ENCODE assay signal across 10 cellular contexts in the genomic region with DNA sequence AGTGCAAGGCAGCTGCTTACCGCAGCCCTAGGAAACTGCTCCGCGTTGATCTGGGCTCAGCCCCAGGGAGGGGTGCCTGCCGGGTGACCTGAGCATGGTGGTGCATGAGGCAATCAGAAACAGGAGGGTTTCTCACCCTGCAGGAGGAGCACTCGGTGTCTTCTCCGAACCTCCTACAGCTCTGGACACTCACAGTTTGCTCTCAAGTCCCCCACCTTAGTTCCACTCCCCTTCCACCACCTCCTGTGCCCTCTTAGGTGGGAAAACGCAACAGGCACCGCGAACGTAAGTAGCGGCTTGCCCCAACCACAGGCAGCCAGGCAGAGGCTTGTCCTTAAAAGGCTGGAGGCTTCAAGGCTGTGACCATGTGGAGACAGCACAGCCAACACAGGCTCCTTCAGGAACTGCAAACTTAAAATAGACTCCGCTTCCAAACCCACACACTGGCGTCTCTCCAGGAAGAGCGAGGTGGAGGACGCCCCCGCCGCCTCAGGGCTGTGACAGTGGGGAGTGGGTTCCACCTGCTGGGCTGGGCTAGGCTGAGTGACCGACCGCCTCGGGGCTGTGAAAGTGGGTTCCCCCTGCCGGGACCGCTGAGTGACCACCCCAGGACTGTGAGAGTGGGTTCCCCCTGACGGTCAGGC.
A peak's percentile ranks its signal among the peaks of the same experiment; 100 is the strongest.
DNase-seq lines count a peak whose midpoint lies in the region; ATAC-seq, FAIRE-seq and TF ChIP-seq lines count a peak whose summit lies in the region.
"Had no signal": no experiment of that assay in that cellular context is flagged by ENCODE, and none has a peak within 500 bp of the region (broad histone marks: within the 10 kb centered on the region; RNA-seq: fewer than 3 reads in every experiment).

No MANE protein-coding gene starts in this region.

- no peak for FAIRE-seq in HepG2 (lab: Jason Lieb, UNC)

- H4K20me1 ChIP-seq in HepG2 (ENCODE audit: insufficient read depth, low read length) = no peaks in the 10 kb centered on the region

- H3K4me3 ChIP-seq in HEK293 (ENCODE audit: low read depth, low read length) (no peak overlapping the region), esophagus muscularis mucosa (peak overlapping the region; percentile 9 to 38 (median 22)), HepG2 (replicated peaks in 1 of 3; ENCODE audit: insufficient read depth in 1 of 3, low read depth in 2 of 3, low read length in 3 of 3) (no peak overlapping the region), stomach (no peak overlapping the region), suprapubic skin (no peak overlapping the region)

- TF ChIP-seq CTCF in HEK293 (tag by site-specific recombination; IDR thresholded peaks at IDR 0.05) (no peak), esophagus muscularis mucosa (IDR thresholded peaks at IDR 0.05) (peak in 1 of 3 experiments; percentile 4), HepG2 (CRISPR knock-in tag; IDR thresholded peaks at IDR 0.05) (no peak), stomach (IDR thresholded peaks at IDR 0.05) (no peak), suprapubic skin (IDR thresholded peaks at IDR 0.05) (no peak)

- H3K27me3 ChIP-seq in esophagus muscularis mucosa = no peaks in the 10 kb centered on the region
- H3K27me3 ChIP-seq in HepG2 (ENCODE audit: control insufficient read depth in 1 of 2, insufficient read depth in 2 of 2, low read length in 2 of 2) = no peaks in the 10 kb centered on the region
- H3K27me3 ChIP-seq in stomach = no peaks in the 10 kb centered on the region
- no peaks in the 10 kb centered on the region for H3K27me3 ChIP-seq in suprapubic skin

- intact Hi-C loops in esophagus muscularis mucosa (cut with DNase I) (no loop called here), HepG2 (cut with micrococcal nuclease; ENCODE audit: unreplicated experiment) (no loop called here), stomach (cut with DNase I; ENCODE audit: low total_unique reads) (no loop called here)

- H3K9ac ChIP-seq in HepG2 (ENCODE audit: insufficient read depth, low read depth, low read length) = no peak overlapping the region

- H3K36me3 ChIP-seq in HEK293 (ENCODE audit: control insufficient read depth in 2 of 2, insufficient read depth in 1 of 2, low read length in 2 of 2) (peaks cover 0 to 37% of the 10 kb centered on the region in 2 experiments; a peak in 1 of 3 replicates), esophagus muscularis mucosa (peaks cover 0 to 19% (median 11%) of the 10 kb centered on the region in 4 donors), HepG2 (replicated peaks in 1 of 2; ENCODE audit: control insufficient read depth in 1 of 2, insufficient read depth in 2 of 2, low read length in 2 of 2) (peaks cover 7 to 17% of the 10 kb centered on the region in 2 experiments; a peak in 3 of 5 replicates), stomach (peaks cover 0 to 45% (median 28%) of the 10 kb centered on the region in 4 donors), suprapubic skin (peaks cover 6% of the 10 kb centered on the region)

- DNase-seq in esophagus muscularis mucosa (ENCODE audit: extremely low spot score) (no peak), HepG2 (ENCODE audit: low spot score) (no peak), stomach (no peak), suprapubic skin (ENCODE audit: low spot score in 2 of 2) (no peak)
- DNase-seq in stimulated activated CD4-positive, alpha-beta T cell treated with anti-CD3 and anti-CD28 coated beads, Interleukin-12 subunit alpha, Interleukin-12 subunit beta, amount 100 ng/mL, for 4 hours = no peak
- DNase-seq in stimulated activated CD4-positive, alpha-beta T cell treated with anti-CD3 and anti-CD28 coated beads, Interleukin-4, amount 100 ng/mL, for 1 hour = no peak
- DNase-seq: activated CD8-positive, alpha-beta memory T cell treated with anti-CD3 and anti-CD28 coated beads, Interleukin-2, amount 50 U/mL, for 48 hours; erythroblast had no signal

- H3K27ac ChIP-seq in HEK293 (ENCODE audit: extremely low read depth, low read depth, low read length) (no peak overlapping the region), esophagus muscularis mucosa (replicated peaks in 1 of 4) (peak overlapping the region; percentile 83 to 91 (median 86)), HepG2 (ENCODE audit: extremely low read length, insufficient read depth, low read length) (no peak overlapping the region), stomach (peak overlapping the region in 4 of 5 donors; percentile 38 to 89 (median 69)), suprapubic skin (no peak overlapping the region)

- TF ChIP-seq RAD21 in HepG2 (CRISPR knock-in tag; IDR thresholded peaks at IDR 0.05) = no peak

- H2AFZ ChIP-seq in HepG2 (ENCODE audit: low read length) = no peak overlapping the region

- no peaks in the 10 kb centered on the region for H3K79me2 ChIP-seq in HepG2 (ENCODE audit: insufficient read depth, low read length)

- WGBS in esophagus muscularis mucosa = 37% methylated on average over 12 of the region's 23 CpGs
- 99% methylated on average over 17 of the region's 23 CpGs for WGBS in HepG2 (ENCODE audit: low lambda C conversion rate)
- 63 to 77% (median 71%) methylated on average over 14 to 23 of the region's 23 CpGs for WGBS in stomach, 5 donors
- 24% methylated on average over 15 of the region's 23 CpGs for WGBS in suprapubic skin

- POLR2A ChIA-PET in HEK293 (lab: Yijun Ruan, JAX) = no interaction called here
- POLR2A ChIA-PET in HepG2 (lab: Yijun Ruan, JAX) = no interaction called here

- in situ Hi-C loops in HepG2 (cut with HindIII; ENCODE audit: extremely low pct_ligation_motif_present, low pct_unique_long_range_greater_than_20kb) = no loop called here

- H3K4me1 ChIP-seq in HEK293 (ENCODE audit: control insufficient read depth, insufficient read depth, low read length) = no peaks in the 10 kb centered on the region
- peaks cover 45 to 66% (median 52%) of the 10 kb centered on the region in 4 donors for H3K4me1 ChIP-seq in esophagus muscularis mucosa
- H3K4me1 ChIP-seq in HepG2 (ENCODE audit: insufficient read depth, low read length) = no peaks in the 10 kb centered on the region
- peaks cover 0 to 36% (median 20%) of the 10 kb centered on the region in 4 donors for H3K4me1 ChIP-seq in stomach
- peaks cover 31% of the 10 kb centered on the region for H3K4me1 ChIP-seq in suprapubic skin

- CTCF ChIA-PET in HEK293 (lab: Yijun Ruan, JAX) (no interaction called here), HepG2 (lab: Yijun Ruan, JAX; ENCODE audit: low intra/inter-chr PET ratio, low total read pairs) (no interaction called here)

- H3K9me3 ChIP-seq in HEK293 (ENCODE audit: control insufficient read depth, insufficient read depth, low read depth, low read length) (no peaks in the 10 kb centered on the region), esophagus muscularis mucosa (no peaks in the 10 kb centered on the region), HepG2 (ENCODE audit: low read length) (no peaks in the 10 kb centered on the region), stomach (no peaks in the 10 kb centered on the region), suprapubic skin (no peaks in the 10 kb centered on the region)

- TF ChIP-seq EP300 in esophagus muscularis mucosa (IDR thresholded peaks at IDR 0.05) (no peak), HepG2 (IDR thresholded peaks at IDR 0.05; ENCODE audit: low read depth in 2 of 2, low read length in 2 of 2) (no peak), HepG2 (CRISPR knock-in tag; IDR thresholded peaks at IDR 0.05; ENCODE audit: borderline replicate concordance) (no peak), stomach (IDR thresholded peaks at IDR 0.05) (peak; percentile 39), suprapubic skin (IDR thresholded peaks at IDR 0.05) (no peak)

- BruUV-seq in HepG2 (replicated peaks; lab: Mats Ljungman, UMichigan) = no TSS peak

- peak; percentile 4; the same call in 2 of the 3 replicates for ATAC-seq in HepG2
- ATAC-seq in HG02870 (IDR thresholded peaks at IDR 0.05; ENCODE audit: unreplicated experiment) = no peak

- TF ChIP-seq POLR2A in esophagus muscularis mucosa (IDR thresholded peaks at IDR 0.05; ENCODE audit: low read depth) (no peak), HepG2 (IDR thresholded peaks at IDR 0.05; ENCODE audit: insufficient read depth in 1 of 2, low read depth in 2 of 2, low read length in 2 of 2) (no peak), stomach (IDR thresholded peaks at IDR 0.05) (no peak), suprapubic skin (IDR thresholded peaks at IDR 0.05) (no peak)

- H3K4me2 ChIP-seq in HepG2 (ENCODE audit: low read depth, low read length) = no peak overlapping the region

TF ChIP-seq in HEK293, 187 proteins besides CTCF, POLR2A, EP300 and RAD21:
- peak; percentile 95 for TF ChIP-seq ZIC2 (tag by site-specific recombination; IDR thresholded peaks at IDR 0.05)
- TF ChIP-seq EGR2 (tag by site-specific recombination; IDR thresholded peaks at IDR 0.05; ENCODE audit: low read depth) = 0 out of 2 replicates have a peak, but pooled peaks have one; percentile 6
- no peak for TF ChIP-seq ZNF157 (tag by site-specific recombination; IDR thresholded peaks at IDR 0.05)
TF ChIP-seq in HEK293: peak in this region for 2.

TF ChIP-seq in HepG2, 621 proteins besides CTCF, POLR2A, EP300 and RAD21:
- TF ChIP-seq TOE1 (CRISPR knock-in tag; IDR thresholded peaks at IDR 0.05) = no peak
- TF ChIP-seq, protein P1, sequence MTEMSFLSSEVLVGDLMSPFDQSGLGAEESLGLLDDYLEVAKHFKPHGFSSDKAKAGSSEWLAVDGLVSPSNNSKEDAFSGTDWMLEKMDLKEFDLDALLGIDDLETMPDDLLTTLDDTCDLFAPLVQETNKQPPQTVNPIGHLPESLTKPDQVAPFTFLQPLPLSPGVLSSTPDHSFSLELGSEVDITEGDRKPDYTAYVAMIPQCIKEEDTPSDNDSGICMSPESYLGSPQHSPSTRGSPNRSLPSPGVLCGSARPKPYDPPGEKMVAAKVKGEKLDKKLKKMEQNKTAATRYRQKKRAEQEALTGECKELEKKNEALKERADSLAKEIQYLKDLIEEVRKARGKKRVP (CRISPR knock-in tag; IDR thresholded peaks at IDR 0.05) = no peak
- TF ChIP-seq, protein P2, sequence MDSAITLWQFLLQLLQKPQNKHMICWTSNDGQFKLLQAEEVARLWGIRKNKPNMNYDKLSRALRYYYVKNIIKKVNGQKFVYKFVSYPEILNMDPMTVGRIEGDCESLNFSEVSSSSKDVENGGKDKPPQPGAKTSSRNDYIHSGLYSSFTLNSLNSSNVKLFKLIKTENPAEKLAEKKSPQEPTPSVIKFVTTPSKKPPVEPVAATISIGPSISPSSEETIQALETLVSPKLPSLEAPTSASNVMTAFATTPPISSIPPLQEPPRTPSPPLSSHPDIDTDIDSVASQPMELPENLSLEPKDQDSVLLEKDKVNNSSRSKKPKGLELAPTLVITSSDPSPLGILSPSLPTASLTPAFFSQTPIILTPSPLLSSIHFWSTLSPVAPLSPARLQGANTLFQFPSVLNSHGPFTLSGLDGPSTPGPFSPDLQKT (CRISPR knock-in tag; IDR thresholded peaks at IDR 0.05; ENCODE audit: borderline replicate concordance) = no peak
- TF ChIP-seq CREB1 (IDR thresholded peaks at IDR 0.05) = no peak
- TF ChIP-seq CREB1 (CRISPR knock-in tag; IDR thresholded peaks at IDR 0.05) = no peak
- TF ChIP-seq AGO2 (optimal IDR thresholded peaks at IDR 0.05; ENCODE audit: low read depth, low read length) = peak; percentile 54
- TF ChIP-seq ZBTB3 (CRISPR knock-in tag; IDR thresholded peaks at IDR 0.05; ENCODE audit: borderline replicate concordance, low read depth) = no peak
- no peak for TF ChIP-seq WIZ (CRISPR knock-in tag; IDR thresholded peaks at IDR 0.05)
- no peak for TF ChIP-seq ARNTL (CRISPR knock-in tag; IDR thresholded peaks at IDR 0.05)
- TF ChIP-seq PAF1 (CRISPR knock-in tag; IDR thresholded peaks at IDR 0.05) = no peak
TF ChIP-seq in HepG2: peak in this region for 1.

Comparison
In these comparisons a context has a peak if more than half of its experiments do, and no peak if none do; other contexts are left out.
1. H3K27ac ChIP-seq: peak in esophagus muscularis mucosa (4 of 4) and stomach (4 of 5); none in HEK293 (single experiment), HepG2 (single experiment) and suprapubic skin (single experiment).
2. H3K4me3 ChIP-seq: peak in esophagus muscularis mucosa (4 of 4); none in HEK293 (single experiment), HepG2 (0 of 3), stomach (0 of 4) and suprapubic skin (single experiment).